Comparison of ENCODE assay signal across 18 cellular contexts in the genomic region with DNA sequence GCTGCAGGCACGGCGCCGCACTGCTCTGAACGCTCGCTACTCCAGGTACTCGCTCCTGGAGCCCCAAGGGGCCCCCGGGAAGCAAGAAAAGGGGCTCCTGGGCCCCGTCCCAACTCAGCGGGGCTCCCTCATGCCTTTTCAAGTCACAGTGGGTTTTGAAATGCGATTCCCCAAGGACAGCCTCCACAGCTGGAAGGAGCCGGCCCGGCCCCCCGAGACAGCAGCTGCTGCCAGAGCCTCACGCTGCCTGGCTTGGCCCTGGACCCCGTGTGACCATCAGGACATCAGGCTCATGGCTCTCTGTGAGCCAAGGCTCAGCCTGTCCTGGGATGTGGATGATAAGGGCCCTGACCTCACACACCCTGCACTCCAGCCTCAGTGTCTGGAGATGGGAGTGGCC.
"Had no signal": no experiment of that assay in that cellular context is flagged by ENCODE, and none has a peak within 500 bp of the region (broad histone marks: within the 10 kb centered on the region; RNA-seq: fewer than 3 reads in every experiment).

No MANE protein-coding gene starts in this region.

- H3K4me3 Mint-ChIP-seq: activated CD4-positive, alpha-beta memory T cell treated with anti-CD3 and anti-CD28 coated beads for 36 hours; activated CD4-positive, alpha-beta T cell treated with anti-CD3 and anti-CD28 coated beads for 36 hours; activated naive CD8-positive, alpha-beta T cell treated with anti-CD3 and anti-CD28 coated beads for 36 hours; endodermal cell; mesothelial cell of epicardium; naive thymus-derived CD8-positive, alpha-beta T cell; neural progenitor cell had no signal

- H3K27ac Mint-ChIP-seq: activated CD4-positive, alpha-beta memory T cell treated with anti-CD3 and anti-CD28 coated beads for 36 hours; activated CD4-positive, alpha-beta T cell treated with anti-CD3 and anti-CD28 coated beads for 36 hours; activated naive CD8-positive, alpha-beta T cell treated with anti-CD3 and anti-CD28 coated beads for 36 hours; endodermal cell; mesothelial cell of epicardium; neural progenitor cell had no signal

- H3K9me3 Mint-ChIP-seq: activated CD4-positive, alpha-beta memory T cell treated with anti-CD3 and anti-CD28 coated beads for 36 hours; activated naive CD8-positive, alpha-beta T cell treated with anti-CD3 and anti-CD28 coated beads for 36 hours; endodermal cell; mesothelial cell of epicardium; neural progenitor cell had no signal

- ATAC-seq: activated CD4-positive, alpha-beta T cell treated with anti-CD3 and anti-CD28 coated beads for 36 hours; gastroesophageal sphincter; left lobe of liver; naive thymus-derived CD8-positive, alpha-beta T cell had no signal

- H3K27me3 Mint-ChIP-seq: activated CD4-positive, alpha-beta memory T cell treated with anti-CD3 and anti-CD28 coated beads for 36 hours; activated CD4-positive, alpha-beta T cell treated with anti-CD3 and anti-CD28 coated beads for 36 hours; activated naive CD8-positive, alpha-beta T cell treated with anti-CD3 and anti-CD28 coated beads for 36 hours; naive thymus-derived CD8-positive, alpha-beta T cell had no signal

- H3K4me1 Mint-ChIP-seq: activated CD4-positive, alpha-beta T cell treated with anti-CD3 and anti-CD28 coated beads for 36 hours; activated naive CD8-positive, alpha-beta T cell treated with anti-CD3 and anti-CD28 coated beads for 36 hours; endodermal cell had no signal

- H3K36me3 Mint-ChIP-seq: activated CD4-positive, alpha-beta memory T cell treated with anti-CD3 and anti-CD28 coated beads for 36 hours had no signal

- DNase-seq: activated CD4-positive, alpha-beta memory T cell treated with anti-CD3 and anti-CD28 coated beads for 36 hours; activated CD4-positive, alpha-beta T cell treated with anti-CD3 and anti-CD28 coated beads for 36 hours; activated naive CD4-positive, alpha-beta T cell treated with Interleukin-2 at 50 U/mL for 16 hours; activated naive CD8-positive, alpha-beta T cell treated with anti-CD3 and anti-CD28 coated beads for 36 hours; activated T-cell treated with anti-CD3 and anti-CD28 coated beads, Interleukin-2, amount 50 U/mL, for 48 hours; amniotic stem cell; cortex of kidney; endodermal cell; esophagus squamous epithelium; naive thymus-derived CD8-positive, alpha-beta T cell; retina; stimulated activated CD4-positive, alpha-beta T cell treated with anti-CD3 and anti-CD28 coated beads, Interleukin-4, amount 100 ng/mL, for 24 hours; stimulated activated naive CD4-positive, alpha-beta T cell treated with Interleukin-2 at 50 U/mL for 16 hours; T-helper 1 cell had no signal
